Comparison of ENCODE assay signal across 8 cellular contexts in genomic region chr5:83368317-83368716, GRCh38.
DNase-seq lines count a peak whose midpoint lies in the region; ATAC-seq, FAIRE-seq and TF ChIP-seq lines count a peak whose summit lies in the region.

No MANE protein-coding gene starts in this region.

- no peak overlapping the region for H3K4me3 ChIP-seq in astrocyte (ENCODE audit: insufficient read depth, low read depth, low read length)
- H3K4me3 ChIP-seq in psoas muscle = no peak overlapping the region

- H3K4me2 ChIP-seq in astrocyte (ENCODE audit: low read length) = peak overlapping the region; percentile 43

- no peaks in the 10 kb centered on the region for H3K27me3 ChIP-seq in astrocyte (ENCODE audit: insufficient read depth, low read length)
- no peaks in the 10 kb centered on the region for H3K27me3 ChIP-seq in psoas muscle (ENCODE audit: insufficient read depth in 3 of 3, low read length in 2 of 3)

- H3K4me3 Mint-ChIP-seq in astrocyte (ENCODE audit: unreplicated experiment) = no peak overlapping the region

- WGBS in psoas muscle, 3 donors = 72 to 80% (median 76%) methylated on average over 5 of the region's 5 CpGs

- peak overlapping the region; percentile 43 for H2AFZ ChIP-seq in astrocyte (ENCODE audit: low read depth, low read length)

- peaks cover 3% of the 10 kb centered on the region for H3K4me1 Mint-ChIP-seq in astrocyte (ENCODE audit: low read depth, unreplicated experiment)

- H3K27ac Mint-ChIP-seq in astrocyte (ENCODE audit: unreplicated experiment) = no peak overlapping the region

- H3K36me3 ChIP-seq in astrocyte (ENCODE audit: insufficient read depth, low read length) = no peaks in the 10 kb centered on the region
- H3K36me3 ChIP-seq in psoas muscle (ENCODE audit: insufficient read depth in 1 of 2, low read depth in 1 of 2) = no peaks in the 10 kb centered on the region

- H4K20me1 ChIP-seq in astrocyte (ENCODE audit: insufficient read depth, low read length) = no peaks in the 10 kb centered on the region

- H3K27ac ChIP-seq in astrocyte (ENCODE audit: low read depth, low read length) = no peak overlapping the region
- no peak overlapping the region for H3K27ac ChIP-seq in psoas muscle
- H3K27ac ChIP-seq in substantia nigra (ENCODE audit: low read depth, low read length, poor library complexity, severe bottlenecking) = no peak overlapping the region

- peak; percentile 73 for FAIRE-seq in astrocyte (lab: Jason Lieb, UNC)

- no peaks in the 10 kb centered on the region for H3K27me3 Mint-ChIP-seq in astrocyte (ENCODE audit: low read depth, unreplicated experiment)

- peak; percentile 44 for ATAC-seq in GM18907 (IDR thresholded peaks at IDR 0.05; ENCODE audit: unreplicated experiment)
- peak; percentile 34 for ATAC-seq in HG03108 (IDR thresholded peaks at IDR 0.05; ENCODE audit: unreplicated experiment)
- ATAC-seq in psoas muscle = peak in 3 of 4 donors; percentile 26 to 44 (median 40)
- no peak for ATAC-seq in left colon

- TF ChIP-seq CTCF in astrocyte (IDR thresholded peaks at IDR 0.05; ENCODE audit: insufficient read depth, low read depth, low read length) (no peak), psoas muscle (IDR thresholded peaks at IDR 0.05) (no peak)

- H3K9me3 ChIP-seq in astrocyte (ENCODE audit: insufficient read depth, low read depth, low read length) (no peaks in the 10 kb centered on the region), psoas muscle (no peaks in the 10 kb centered on the region)

- intact Hi-C loops in psoas muscle (cut with DNase I) = no loop called here
- intact Hi-C loops in left colon (cut with DNase I, micrococcal nuclease) = no loop called here

- H3K4me1 ChIP-seq in astrocyte (ENCODE audit: insufficient read depth, low read length) (peaks cover 7% of the 10 kb centered on the region), psoas muscle (no peaks in the 10 kb centered on the region)

- no peak overlapping the region for H3K9ac ChIP-seq in astrocyte (ENCODE audit: low read length)

- H3K79me2 ChIP-seq in astrocyte (ENCODE audit: insufficient read depth, low read length) = no peaks in the 10 kb centered on the region

- DNase-seq in astrocyte (ENCODE audit: low read depth) (peak; percentile 90), psoas muscle (peak in 1 of 2 donors; percentile 15), substantia nigra (lab: John Stamatoyannopoulos, UW) (no peak), NCI-H510A (lab: John Stamatoyannopoulos, UW) (no peak), left colon (no peak)
- no peak for DNase-seq in activated naive CD4-positive, alpha-beta T cell (lab: John Stamatoyannopoulos, UW)

- peaks cover 3% of the 10 kb centered on the region for H3K9me3 Mint-ChIP-seq in astrocyte (ENCODE audit: unreplicated experiment)

- H3K36me3 Mint-ChIP-seq in astrocyte (ENCODE audit: low read depth, unreplicated experiment) = peaks cover 2% of the 10 kb centered on the region
